In the genomic region with DNA sequence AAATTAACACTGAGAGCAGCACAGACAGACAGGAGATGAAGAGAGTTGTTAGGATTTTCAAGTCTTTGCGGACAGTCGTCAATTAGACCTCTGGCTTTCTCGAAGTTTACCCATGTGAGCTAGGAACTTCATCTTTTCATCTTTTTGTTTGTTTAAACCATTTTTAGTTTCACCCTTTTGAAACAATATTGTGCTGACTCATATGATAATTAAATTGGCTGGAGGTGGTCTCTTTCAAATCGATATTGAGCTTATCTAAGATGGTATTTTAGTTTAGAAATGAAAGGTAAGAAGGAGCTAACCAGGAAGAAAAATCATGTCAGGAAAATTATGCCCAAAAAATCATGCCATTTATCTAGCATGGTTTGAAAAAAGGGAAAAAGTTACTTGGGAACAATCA, we compare ENCODE assay signal across 2 cellular contexts.
TF ChIP-seq lines count a peak whose summit lies in the region.

No MANE protein-coding gene starts in this region.

TF ChIP-seq in GM23338, 12 proteins besides CTCF, POLR2A, EP300 and RAD21 (continued from another document and continues in another):
- TF ChIP-seq ZNF114 (CRISPR knock-in tag; IDR thresholded peaks at IDR 0.05) = no peak
- TF ChIP-seq EZH2 (IDR thresholded peaks at IDR 0.05; ENCODE audit: low read depth, unreplicated experiment) = no peak
- no peak for TF ChIP-seq JUNB (IDR thresholded peaks at IDR 0.05; ENCODE audit: unreplicated experiment)
- no peak for TF ChIP-seq STAT1 (IDR thresholded peaks at IDR 0.05; ENCODE audit: unreplicated experiment)
- no peak for TF ChIP-seq POLR2AphosphoS5 (IDR thresholded peaks at IDR 0.05; ENCODE audit: low read depth)
- TF ChIP-seq ZNF331 (CRISPR knock-in tag; IDR thresholded peaks at IDR 0.05; ENCODE audit: low read depth) = no peak
- no peak for TF ChIP-seq CREB1 (CRISPR knock-in tag; IDR thresholded peaks at IDR 0.05; ENCODE audit: low read depth)
- TF ChIP-seq, protein P1, sequence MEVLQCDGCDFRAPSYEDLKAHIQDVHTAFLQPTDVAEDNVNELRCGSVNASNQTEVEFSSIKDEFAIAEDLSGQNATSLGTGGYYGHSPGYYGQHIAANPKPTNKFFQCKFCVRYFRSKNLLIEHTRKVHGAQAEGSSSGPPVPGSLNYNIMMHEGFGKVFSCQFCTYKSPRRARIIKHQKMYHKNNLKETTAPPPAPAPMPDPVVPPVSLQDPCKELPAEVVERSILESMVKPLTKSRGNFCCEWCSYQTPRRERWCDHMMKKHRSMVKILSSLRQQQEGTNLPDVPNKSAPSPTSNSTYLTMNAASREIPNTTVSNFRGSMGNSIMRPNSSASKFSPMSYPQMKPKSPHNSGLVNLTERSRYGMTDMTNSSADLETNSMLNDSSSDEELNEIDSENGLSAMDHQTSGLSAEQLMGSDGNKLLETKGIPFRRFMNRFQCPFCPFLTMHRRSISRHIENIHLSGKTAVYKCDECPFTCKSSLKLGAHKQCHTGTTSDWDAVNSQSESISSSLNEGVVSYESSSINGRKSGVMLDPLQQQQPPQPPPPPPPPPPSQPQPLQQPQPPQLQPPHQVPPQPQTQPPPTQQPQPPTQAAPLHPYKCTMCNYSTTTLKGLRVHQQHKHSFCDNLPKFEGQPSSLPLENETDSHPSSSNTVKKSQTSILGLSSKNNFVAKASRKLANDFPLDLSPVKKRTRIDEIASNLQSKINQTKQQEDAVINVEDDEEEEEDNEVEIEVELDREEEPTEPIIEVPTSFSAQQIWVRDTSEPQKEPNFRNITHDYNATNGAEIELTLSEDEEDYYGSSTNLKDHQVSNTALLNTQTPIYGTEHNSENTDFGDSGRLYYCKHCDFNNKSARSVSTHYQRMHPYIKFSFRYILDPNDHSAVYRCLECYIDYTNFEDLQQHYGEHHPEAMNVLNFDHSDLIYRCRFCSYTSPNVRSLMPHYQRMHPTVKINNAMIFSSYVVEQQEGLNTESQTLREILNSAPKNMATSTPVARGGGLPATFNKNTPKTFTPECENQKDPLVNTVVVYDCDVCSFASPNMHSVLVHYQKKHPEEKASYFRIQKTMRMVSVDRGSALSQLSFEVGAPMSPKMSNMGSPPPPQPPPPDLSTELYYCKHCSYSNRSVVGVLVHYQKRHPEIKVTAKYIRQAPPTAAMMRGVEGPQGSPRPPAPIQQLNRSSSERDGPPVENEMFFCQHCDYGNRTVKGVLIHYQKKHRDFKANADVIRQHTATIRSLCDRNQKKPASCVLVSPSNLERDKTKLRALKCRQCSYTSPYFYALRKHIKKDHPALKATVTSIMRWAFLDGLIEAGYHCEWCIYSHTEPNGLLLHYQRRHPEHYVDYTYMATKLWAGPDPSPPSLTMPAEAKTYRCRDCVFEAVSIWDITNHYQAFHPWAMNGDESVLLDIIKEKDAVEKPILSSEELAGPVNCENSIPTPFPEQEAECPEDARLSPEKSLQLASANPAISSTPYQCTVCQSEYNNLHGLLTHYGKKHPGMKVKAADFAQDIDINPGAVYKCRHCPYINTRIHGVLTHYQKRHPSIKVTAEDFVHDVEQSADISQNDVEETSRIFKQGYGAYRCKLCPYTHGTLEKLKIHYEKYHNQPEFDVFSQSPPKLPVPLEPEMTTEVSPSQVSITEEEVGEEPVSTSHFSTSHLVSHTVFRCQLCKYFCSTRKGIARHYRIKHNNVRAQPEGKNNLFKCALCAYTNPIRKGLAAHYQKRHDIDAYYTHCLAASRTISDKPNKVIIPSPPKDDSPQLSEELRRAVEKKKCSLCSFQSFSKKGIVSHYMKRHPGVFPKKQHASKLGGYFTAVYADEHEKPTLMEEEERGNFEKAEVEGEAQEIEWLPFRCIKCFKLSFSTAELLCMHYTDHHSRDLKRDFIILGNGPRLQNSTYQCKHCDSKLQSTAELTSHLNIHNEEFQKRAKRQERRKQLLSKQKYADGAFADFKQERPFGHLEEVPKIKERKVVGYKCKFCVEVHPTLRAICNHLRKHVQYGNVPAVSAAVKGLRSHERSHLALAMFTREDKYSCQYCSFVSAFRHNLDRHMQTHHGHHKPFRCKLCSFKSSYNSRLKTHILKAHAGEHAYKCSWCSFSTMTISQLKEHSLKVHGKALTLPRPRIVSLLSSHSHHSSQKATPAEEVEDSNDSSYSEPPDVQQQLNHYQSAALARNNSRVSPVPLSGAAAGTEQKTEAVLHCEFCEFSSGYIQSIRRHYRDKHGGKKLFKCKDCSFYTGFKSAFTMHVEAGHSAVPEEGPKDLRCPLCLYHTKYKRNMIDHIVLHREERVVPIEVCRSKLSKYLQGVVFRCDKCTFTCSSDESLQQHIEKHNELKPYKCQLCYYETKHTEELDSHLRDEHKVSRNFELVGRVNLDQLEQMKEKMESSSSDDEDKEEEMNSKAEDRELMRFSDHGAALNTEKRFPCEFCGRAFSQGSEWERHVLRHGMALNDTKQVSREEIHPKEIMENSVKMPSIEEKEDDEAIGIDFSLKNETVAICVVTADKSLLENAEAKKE (CRISPR knock-in tag; IDR thresholded peaks at IDR 0.05) = no peak
- TF ChIP-seq ETS1 (IDR thresholded peaks at IDR 0.05) = no peak
- TF ChIP-seq, protein P2, sequence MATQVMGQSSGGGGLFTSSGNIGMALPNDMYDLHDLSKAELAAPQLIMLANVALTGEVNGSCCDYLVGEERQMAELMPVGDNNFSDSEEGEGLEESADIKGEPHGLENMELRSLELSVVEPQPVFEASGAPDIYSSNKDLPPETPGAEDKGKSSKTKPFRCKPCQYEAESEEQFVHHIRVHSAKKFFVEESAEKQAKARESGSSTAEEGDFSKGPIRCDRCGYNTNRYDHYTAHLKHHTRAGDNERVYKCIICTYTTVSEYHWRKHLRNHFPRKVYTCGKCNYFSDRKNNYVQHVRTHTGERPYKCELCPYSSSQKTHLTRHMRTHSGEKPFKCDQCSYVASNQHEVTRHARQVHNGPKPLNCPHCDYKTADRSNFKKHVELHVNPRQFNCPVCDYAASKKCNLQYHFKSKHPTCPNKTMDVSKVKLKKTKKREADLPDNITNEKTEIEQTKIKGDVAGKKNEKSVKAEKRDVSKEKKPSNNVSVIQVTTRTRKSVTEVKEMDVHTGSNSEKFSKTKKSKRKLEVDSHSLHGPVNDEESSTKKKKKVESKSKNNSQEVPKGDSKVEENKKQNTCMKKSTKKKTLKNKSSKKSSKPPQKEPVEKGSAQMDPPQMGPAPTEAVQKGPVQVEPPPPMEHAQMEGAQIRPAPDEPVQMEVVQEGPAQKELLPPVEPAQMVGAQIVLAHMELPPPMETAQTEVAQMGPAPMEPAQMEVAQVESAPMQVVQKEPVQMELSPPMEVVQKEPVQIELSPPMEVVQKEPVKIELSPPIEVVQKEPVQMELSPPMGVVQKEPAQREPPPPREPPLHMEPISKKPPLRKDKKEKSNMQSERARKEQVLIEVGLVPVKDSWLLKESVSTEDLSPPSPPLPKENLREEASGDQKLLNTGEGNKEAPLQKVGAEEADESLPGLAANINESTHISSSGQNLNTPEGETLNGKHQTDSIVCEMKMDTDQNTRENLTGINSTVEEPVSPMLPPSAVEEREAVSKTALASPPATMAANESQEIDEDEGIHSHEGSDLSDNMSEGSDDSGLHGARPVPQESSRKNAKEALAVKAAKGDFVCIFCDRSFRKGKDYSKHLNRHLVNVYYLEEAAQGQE (IDR thresholded peaks at IDR 0.05; ENCODE audit: unreplicated experiment) = no peak

TF ChIP-seq in H1, 55 proteins besides CTCF, POLR2A, EP300 and RAD21:
- TF ChIP-seq, protein P3, sequence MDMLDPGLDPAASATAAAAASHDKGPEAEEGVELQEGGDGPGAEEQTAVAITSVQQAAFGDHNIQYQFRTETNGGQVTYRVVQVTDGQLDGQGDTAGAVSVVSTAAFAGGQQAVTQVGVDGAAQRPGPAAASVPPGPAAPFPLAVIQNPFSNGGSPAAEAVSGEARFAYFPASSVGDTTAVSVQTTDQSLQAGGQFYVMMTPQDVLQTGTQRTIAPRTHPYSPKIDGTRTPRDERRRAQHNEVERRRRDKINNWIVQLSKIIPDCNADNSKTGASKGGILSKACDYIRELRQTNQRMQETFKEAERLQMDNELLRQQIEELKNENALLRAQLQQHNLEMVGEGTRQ (IDR thresholded peaks at IDR 0.05; ENCODE audit: low read length) = no peak
- no peak for TF ChIP-seq TBP (IDR thresholded peaks at IDR 0.05; ENCODE audit: low read depth, low read length)
- no peak for TF ChIP-seq POU5F1 (IDR thresholded peaks at IDR 0.05; ENCODE audit: low read depth, low read length)
- TF ChIP-seq RFX5 (IDR thresholded peaks at IDR 0.05; ENCODE audit: borderline replicate concordance, low read depth, low read length) = no peak
- TF ChIP-seq PHF8 (conservative IDR thresholded peaks at IDR 0.05; ENCODE audit: low read depth, low read length) = no peak
- no peak for TF ChIP-seq NANOG (IDR thresholded peaks at IDR 0.05; ENCODE audit: insufficient read depth, low read depth, low read length, poor library complexity, severe bottlenecking)
- TF ChIP-seq SIRT6 (IDR thresholded peaks at IDR 0.05; ENCODE audit: low read length) = no peak
- TF ChIP-seq CTBP2 (IDR thresholded peaks at IDR 0.05; ENCODE audit: borderline replicate concordance, insufficient read depth, insufficient read length, low read length) = no peak
- TF ChIP-seq CHD1 (IDR thresholded peaks at IDR 0.05; ENCODE audit: low read depth, low read length) = no peak
- no peak for TF ChIP-seq BCL11A (IDR thresholded peaks at IDR 0.05; ENCODE audit: low read depth in 2 of 2, low read length in 2 of 2)
- no peak for TF ChIP-seq TAF7 (optimal IDR thresholded peaks at IDR 0.05; ENCODE audit: borderline replicate concordance, low read depth, low read length)
- TF ChIP-seq CREB1 (IDR thresholded peaks at IDR 0.05) = no peak
- TF ChIP-seq KDM1A (IDR thresholded peaks at IDR 0.05; ENCODE audit: borderline replicate concordance, low read length) = no peak
- TF ChIP-seq SP2 (IDR thresholded peaks at IDR 0.05; ENCODE audit: low read length) = no peak
- TF ChIP-seq JUN (IDR thresholded peaks at IDR 0.05; ENCODE audit: low read depth, low read length) = no peak
- TF ChIP-seq, protein P4, sequence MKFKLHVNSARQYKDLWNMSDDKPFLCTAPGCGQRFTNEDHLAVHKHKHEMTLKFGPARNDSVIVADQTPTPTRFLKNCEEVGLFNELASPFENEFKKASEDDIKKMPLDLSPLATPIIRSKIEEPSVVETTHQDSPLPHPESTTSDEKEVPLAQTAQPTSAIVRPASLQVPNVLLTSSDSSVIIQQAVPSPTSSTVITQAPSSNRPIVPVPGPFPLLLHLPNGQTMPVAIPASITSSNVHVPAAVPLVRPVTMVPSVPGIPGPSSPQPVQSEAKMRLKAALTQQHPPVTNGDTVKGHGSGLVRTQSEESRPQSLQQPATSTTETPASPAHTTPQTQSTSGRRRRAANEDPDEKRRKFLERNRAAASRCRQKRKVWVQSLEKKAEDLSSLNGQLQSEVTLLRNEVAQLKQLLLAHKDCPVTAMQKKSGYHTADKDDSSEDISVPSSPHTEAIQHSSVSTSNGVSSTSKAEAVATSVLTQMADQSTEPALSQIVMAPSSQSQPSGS (IDR thresholded peaks at IDR 0.05; ENCODE audit: low read length) = no peak
- TF ChIP-seq SIN3A (conservative IDR thresholded peaks at IDR 0.05 in 1 of 2, IDR thresholded peaks at IDR 0.05 in 1 of 2; ENCODE audit: low read depth in 1 of 2, low read length in 2 of 2) = no peak
- TF ChIP-seq RBBP5 (IDR thresholded peaks at IDR 0.05; ENCODE audit: borderline replicate concordance, low read depth, low read length) = no peak
